In genomic region chr1:205536759-205537361, GRCh38 we compare ENCODE assay signal across 12 cellular contexts. TPM values are rescaled to one million over a fixed set of nuclear protein-coding genes. Genes with fewer than 3 reads are reported as not detected.
A peak's percentile ranks its signal among the peaks of the same experiment; 100 is the strongest.
DNase-seq lines count a peak whose midpoint lies in the region; ATAC-seq and TF ChIP-seq lines count a peak whose summit lies in the region.
"Had no signal": no experiment of that assay in that cellular context is flagged by ENCODE, and none has a peak within 500 bp of the region (broad histone marks: within the 10 kb centered on the region; RNA-seq: fewer than 3 reads in every experiment).

No MANE protein-coding gene starts in this region.

- no peaks in the 10 kb centered on the region for H3K36me3 ChIP-seq in endodermal cell (ENCODE audit: control insufficient read depth, insufficient read depth, low read length)
- H3K36me3 ChIP-seq: breast epithelium had no signal

- WGBS in endodermal cell (ENCODE audit: insufficient coverage in 1 of 2, insufficient read length in 1 of 2), 2 experiments, result 74 to 80% methylated on average over 7 to 9 of the region's 9 CpGs

- H3K27me3 Mint-ChIP-seq in endodermal cell (ENCODE audit: insufficient read depth), result peaks cover 58% of the 10 kb centered on the region

- H3K9me3 ChIP-seq in endodermal cell (ENCODE audit: control insufficient read depth, low read length), result peaks cover 11% of the 10 kb centered on the region
- H3K9me3 ChIP-seq: breast epithelium, thoracic aorta had no signal

- H3K4me3 ChIP-seq in endodermal cell (ENCODE audit: low read length), result no peak overlapping the region
- H3K4me3 ChIP-seq: breast epithelium, thoracic aorta had no signal

- no peaks in the 10 kb centered on the region for H3K4me1 Mint-ChIP-seq in endodermal cell

- no peak overlapping the region for H3K4me3 Mint-ChIP-seq in endodermal cell

- H3K9me3 Mint-ChIP-seq in endodermal cell, result peaks cover 11% of the 10 kb centered on the region

- peaks cover 7% of the 10 kb centered on the region for H3K36me3 Mint-ChIP-seq in endodermal cell (ENCODE audit: low read depth)

- no peak overlapping the region for H3K27ac Mint-ChIP-seq in endodermal cell

- no peak overlapping the region for H3K27ac ChIP-seq in endodermal cell (ENCODE audit: low read depth, low read length)

- no peak for TF ChIP-seq CTCF in endodermal cell (conservative IDR thresholded peaks at IDR 0.05)

- peaks cover 12% of the 10 kb centered on the region for H3K27me3 ChIP-seq in endodermal cell (ENCODE audit: control insufficient read depth, insufficient read depth, low read length, poor library complexity, severe bottlenecking)
- H3K27me3 ChIP-seq: breast epithelium had no signal

- DNase-seq in C1 segment of cervical spinal cord (lab: John Stamatoyannopoulos, UW), result peak in 9 of 14 donors; percentile 32 to 94 (median 54)
- DNase-seq in MV-4-11 (lab: John Stamatoyannopoulos, UW), result peak; percentile 20
- DNase-seq in endodermal cell, result peak; percentile 34
- peak; percentile 82 for DNase-seq in pons (ENCODE audit: low spot score)
- no peak for DNase-seq in COR-L47 (lab: John Stamatoyannopoulos, UW)
- DNase-seq in SIG-M5 treated with dmso at 0.1 percent for 504 hours (lab: John Stamatoyannopoulos, UW; ENCODE audit: unreplicated experiment), result no peak
- DNase-seq: NCI-H1436, SHP77 had no signal

- no peak for ATAC-seq in GM18873 (IDR thresholded peaks at IDR 0.05; ENCODE audit: low FRiP score, unreplicated experiment)
- no peak for ATAC-seq in HG03280 (IDR thresholded peaks at IDR 0.05; ENCODE audit: unreplicated experiment)

- no peak overlapping the region for H3K9ac ChIP-seq in endodermal cell (ENCODE audit: extremely low read depth, low read length, poor library complexity, severe bottlenecking)

- no peaks in the 10 kb centered on the region for H3K4me1 ChIP-seq in endodermal cell (ENCODE audit: control insufficient read depth, insufficient read depth, low read length)
- H3K4me1 ChIP-seq: breast epithelium had no signal

RNA-seq across cellular contexts. Expression of gene CDK18, which starts 32.4 kb away (rescaled TPM):
- 10 to 100 TPM; 58.1 to 88.7 TPM for total RNA-seq in endodermal cell
- 24.4 TPM for polyA plus RNA-seq in endodermal cell (2013, experiment 1 of 2)
- polyA plus RNA-seq in endodermal cell (2013, experiment 2 of 2), result 22.7 TPM

Comparison
In these comparisons a context has a peak if more than half of its experiments do, and no peak if none do; other contexts are left out.
1. DNase-seq: peak in C1 segment of cervical spinal cord (9 of 14), MV-4-11 (single experiment), endodermal cell (single experiment) and pons (single experiment); none in COR-L47 (single experiment) and SIG-M5 treated with dmso at 0.1 percent for 504 hours (single experiment).